Comparison of ENCODE assay signal across 8 cellular contexts in the genomic region with DNA sequence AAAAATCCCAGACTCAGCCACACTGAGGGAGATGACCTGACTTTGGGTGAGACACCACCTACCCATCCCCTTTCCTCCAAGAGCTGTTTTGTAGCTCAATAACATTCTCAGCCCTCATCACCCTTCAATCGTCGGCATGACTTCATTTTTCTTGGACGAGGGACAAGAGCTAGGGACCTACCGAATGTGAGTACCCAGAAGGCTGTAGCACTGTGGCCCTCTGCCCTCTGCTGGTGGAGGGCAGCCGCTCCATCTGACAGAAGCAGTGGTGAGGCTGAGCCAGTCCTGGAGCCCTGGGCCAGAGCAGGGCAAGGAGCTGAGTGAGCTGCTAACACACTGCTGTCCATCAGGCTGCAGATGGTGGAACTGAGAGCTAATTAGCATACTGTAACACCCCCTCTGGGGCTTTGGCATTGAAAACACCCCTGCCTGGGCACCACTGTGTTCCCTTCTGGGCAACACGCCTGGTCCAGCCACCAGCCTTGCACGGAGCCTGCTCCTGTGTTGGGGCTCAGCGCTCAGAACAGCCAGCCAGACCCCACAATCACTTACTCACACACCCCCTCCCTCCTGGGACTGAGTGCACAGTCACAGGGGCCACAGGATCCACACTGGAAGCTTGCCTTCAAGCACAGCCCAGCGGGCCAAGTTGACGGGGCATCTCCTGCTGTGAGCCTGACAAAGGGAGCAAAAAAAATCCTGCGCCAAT. TPM values are rescaled to one million over a fixed set of nuclear protein-coding genes. Genes with fewer than 3 reads are reported as not detected.
DNase-seq lines count a peak whose midpoint lies in the region; ATAC-seq, FAIRE-seq and TF ChIP-seq lines count a peak whose summit lies in the region.

No MANE protein-coding gene starts in this region.

- peaks cover 9 to 17% of the 10 kb centered on the region in 2 donors for H3K27me3 Mint-ChIP-seq in natural killer cell treated with Interleukin-12 subunit alpha and Interleukin-12 subunit beta and Interleukin-15 and Interleukin-18, amount 100 ng/mL, for 72 hours

- no peaks in the 10 kb centered on the region for H3K36me3 Mint-ChIP-seq in natural killer cell treated with Interleukin-12 subunit alpha and Interleukin-12 subunit beta and Interleukin-15 and Interleukin-18, amount 100 ng/mL, for 72 hours

- H3K4me1 Mint-ChIP-seq in natural killer cell treated with Interleukin-12 subunit alpha and Interleukin-12 subunit beta and Interleukin-15 and Interleukin-18, amount 100 ng/mL, for 72 hours (ENCODE audit: low read depth in 2 of 2) = peaks cover 9 to 11% of the 10 kb centered on the region in 2 donors

- DNase-seq in activated T-cell treated with anti-CD3 and anti-CD28 coated beads for 48 hours (ENCODE audit: low read depth) (peak; percentile 36), activated T-cell treated with anti-CD3 and anti-CD28 coated beads for 4 hours (no peak), NCI-H460 (ENCODE audit: extremely low read depth, low read depth) (peak; percentile 33), cardiac fibroblast (ENCODE audit: low read depth in 2 of 2) (peak; percentile 78 to 85), D721Med (ENCODE audit: insufficient read length, low spot score) (no peak)
- no peak for DNase-seq in natural killer cell treated with Interleukin-12 subunit alpha and Interleukin-12 subunit beta and Interleukin-15 and Interleukin-18, amount 100 ng/mL, for 72 hours (ENCODE audit: low spot score)

- no peak overlapping the region for H3K4me3 Mint-ChIP-seq in natural killer cell treated with Interleukin-12 subunit alpha and Interleukin-12 subunit beta and Interleukin-15 and Interleukin-18, amount 100 ng/mL, for 72 hours

- no peak overlapping the region for H3K27ac Mint-ChIP-seq in natural killer cell treated with Interleukin-12 subunit alpha and Interleukin-12 subunit beta and Interleukin-15 and Interleukin-18, amount 100 ng/mL, for 72 hours

- peak; percentile 43 to 51 for ATAC-seq in natural killer cell treated with Interleukin-12 subunit alpha and Interleukin-12 subunit beta and Interleukin-15 and Interleukin-18, amount 100 ng/mL, for 72 hours
- ATAC-seq in GM19395 (IDR thresholded peaks at IDR 0.05; ENCODE audit: unreplicated experiment) (no peak), HG02610 (IDR thresholded peaks at IDR 0.05; ENCODE audit: unreplicated experiment) (no peak)

- H3K9me3 Mint-ChIP-seq in natural killer cell treated with Interleukin-12 subunit alpha and Interleukin-12 subunit beta and Interleukin-15 and Interleukin-18, amount 100 ng/mL, for 72 hours = no peaks in the 10 kb centered on the region

- FAIRE-seq in D721Med (lab: Jason Lieb, UNC) = no peak

- TF ChIP-seq CTCF in cardiac fibroblast (IDR thresholded peaks at IDR 0.05; ENCODE audit: low read depth, low read length) (peak; percentile 87), D721Med (IDR thresholded peaks at IDR 0.05; ENCODE audit: insufficient read depth, missing control alignments) (no peak)

- H3K4me3 ChIP-seq in cardiac fibroblast (replicated peaks in 1 of 2; ENCODE audit: low read depth in 2 of 2, low read length in 2 of 2) = no peak overlapping the region

RNA-seq across cellular contexts. Expression of a gene that starts 18.3 kb away (rescaled TPM):
- 0.12 and 0.26 TPM in 2 replicates for total RNA-seq in NCI-H460 (2014; rRNA removed; shearing (Covaris generic))
- 0.40 TPM in 1 of 2 replicates, not detected in the other for polyA plus RNA-seq in NCI-H460 (2014; cell fraction: nucleus; rRNA removed)
- not detected for total RNA-seq in natural killer cell treated with Interleukin-12 subunit alpha and Interleukin-12 subunit beta and Interleukin-15 and Interleukin-18, amount 100 ng/mL, for 72 hours

RNA-seq across cellular contexts. Expression of a gene that starts 51.0 kb away (rescaled TPM):
- 3.1 and 6.1 TPM in 2 replicates for total RNA-seq in NCI-H460 (2014; rRNA removed; shearing (Covaris generic))
- polyA plus RNA-seq in NCI-H460 (2014; cell fraction: nucleus; rRNA removed) = 3.7 and 5.0 TPM in 2 replicates
- 10 to 100 TPM in 1 of 2 donors, 1 to 10 TPM in 1; 6.6 to 16.5 TPM for total RNA-seq in natural killer cell treated with Interleukin-12 subunit alpha and Interleukin-12 subunit beta and Interleukin-15 and Interleukin-18, amount 100 ng/mL, for 72 hours

Comparison
In these comparisons a context has a peak if more than half of its experiments do, and no peak if none do; other contexts are left out.
1. DNase-seq: peak in activated T-cell treated with anti-CD3 and anti-CD28 coated beads for 48 hours (single experiment), NCI-H460 (single experiment) and cardiac fibroblast (2 of 2); none in activated T-cell treated with anti-CD3 and anti-CD28 coated beads for 4 hours (single experiment), natural killer cell treated with Interleukin-12 subunit alpha and Interleukin-12 subunit beta and Interleukin-15 and Interleukin-18, amount 100 ng/mL, for 72 hours (single experiment) and D721Med (single experiment).
2. ATAC-seq: peak in natural killer cell treated with Interleukin-12 subunit alpha and Interleukin-12 subunit beta and Interleukin-15 and Interleukin-18, amount 100 ng/mL, for 72 hours (2 of 2); none in GM19395 (single experiment) and HG02610 (single experiment).